In the genomic region with DNA sequence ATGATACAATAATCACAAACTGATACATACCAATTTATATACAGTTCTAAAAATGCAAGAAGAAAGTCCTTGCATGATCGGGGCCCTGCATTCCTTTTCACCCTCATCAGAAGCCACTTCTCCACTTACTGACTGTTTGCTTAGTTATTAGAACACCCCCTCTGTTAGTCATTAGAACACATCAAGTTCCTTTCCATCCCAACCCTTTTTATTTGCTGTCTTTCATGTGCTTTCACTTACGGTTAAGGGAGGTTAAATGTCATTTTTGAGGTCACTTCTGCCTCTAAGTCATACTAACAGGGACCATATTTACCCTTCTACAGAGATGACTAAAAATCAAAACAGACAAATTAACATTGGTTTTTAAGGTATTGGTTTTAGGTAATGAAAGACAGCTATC, we compare ENCODE assay signal across 21 cellular contexts.
"Had no signal": no experiment of that assay in that cellular context is flagged by ENCODE, and none has a peak within 500 bp of the region (broad histone marks: within the 10 kb centered on the region; RNA-seq: fewer than 3 reads in every experiment).

No MANE protein-coding gene starts in this region.

- H3K27me3 Mint-ChIP-seq: dendritic cell treated with granulocyte-macrophage colony-stimulating factor and Interleukin-4, amounts not matched to agents 40 ng/mL and 50 ng/mL, for 4 days had no signal

- H3K36me3 Mint-ChIP-seq: activated naive CD4-positive, alpha-beta T cell treated with anti-CD3 and anti-CD28 coated beads, Interleukin-2, amount 50 U/mL, for 24 hours had no signal

- H3K27ac ChIP-seq: ascending aorta, cardiac muscle cell, parathyroid adenoma, WERI-Rb-1 had no signal

- H3K79me2 ChIP-seq: parathyroid adenoma had no signal

- FAIRE-seq: keratinocyte had no signal

- H3K4me3 Mint-ChIP-seq: activated naive CD4-positive, alpha-beta T cell treated with anti-CD3 and anti-CD28 coated beads, Interleukin-2, amount 50 U/mL, for 24 hours; activated T-cell treated with anti-CD3 and anti-CD28 coated beads, Interleukin-2, amount 50 U/mL, for 72 hours; dendritic cell treated with granulocyte-macrophage colony-stimulating factor and Interleukin-4, amounts not matched to agents 40 ng/mL and 50 ng/mL, for 4 days; nephron; stimulated activated naive CD8-positive, alpha-beta T cell treated with anti-CD3 and anti-CD28 coated beads, Interleukin-15, Interleukin-2, amounts not matched to agents 100 ng/mL and 50 ng/mL, for 24 hours had no signal

- H3K4me1 Mint-ChIP-seq: activated naive CD4-positive, alpha-beta T cell treated with anti-CD3 and anti-CD28 coated beads, Interleukin-2, amount 50 U/mL, for 24 hours; nephron had no signal

- H3K36me3 ChIP-seq: ascending aorta, cardiac muscle cell, WERI-Rb-1 had no signal

- H3K9me3 ChIP-seq: ascending aorta had no signal

- ATAC-seq: activated T-cell treated with anti-CD3 and anti-CD28 coated beads, Interleukin-2, amount 50 U/mL, for 72 hours; left lobe of liver had no signal

- H3K27ac Mint-ChIP-seq: activated naive CD4-positive, alpha-beta T cell treated with anti-CD3 and anti-CD28 coated beads, Interleukin-2, amount 50 U/mL, for 24 hours; activated T-cell treated with anti-CD3 and anti-CD28 coated beads, Interleukin-2, amount 50 U/mL, for 72 hours; dendritic cell treated with granulocyte-macrophage colony-stimulating factor and Interleukin-4, amounts not matched to agents 40 ng/mL and 50 ng/mL, for 4 days; nephron; stimulated activated naive CD8-positive, alpha-beta T cell treated with anti-CD3 and anti-CD28 coated beads, Interleukin-15, Interleukin-2, amounts not matched to agents 100 ng/mL and 50 ng/mL, for 24 hours had no signal

- H3K4me1 ChIP-seq: ascending aorta, parathyroid adenoma had no signal

- H3K4me3 ChIP-seq: ascending aorta, cardiac muscle cell had no signal

- H3K27me3 ChIP-seq: ascending aorta, cardiac muscle cell had no signal

- DNase-seq: activated CD4-positive, alpha-beta T cell treated with anti-CD3 and anti-CD28 coated beads for 1 hour; activated effector memory CD4-positive, alpha-beta T cell treated with anti-CD3 and anti-CD28 coated beads, Interleukin-2, amount 50 U/mL, for 16 hours; activated T-cell treated with anti-CD3 and anti-CD28 coated beads, Interleukin-2, amount 50 U/mL, for 72 hours; effector memory CD4-positive, alpha-beta T cell; mammary epithelial cell; midbrain; stimulated activated CD4-positive, alpha-beta T cell treated with anti-CD3 and anti-CD28 coated beads, Interleukin-12 subunit alpha, Interleukin-12 subunit beta, amount 100 ng/mL, for 4 hours; stimulated activated CD4-positive, alpha-beta T cell treated with anti-CD3 and anti-CD28 coated beads, Interleukin-1b, Interleukin-23, amount 100 ng/mL, for 48 hours; stimulated activated CD8-positive, alpha-beta memory T cell treated with anti-CD3 and anti-CD28 coated beads, Interleukin-4, amount 100 ng/mL, for 48 hours; SW 1271; trophoblast cell; WERI-Rb-1 had no signal

- H2AFZ ChIP-seq: parathyroid adenoma had no signal

- H3K9ac ChIP-seq: parathyroid adenoma had no signal
